In the genomic region with DNA sequence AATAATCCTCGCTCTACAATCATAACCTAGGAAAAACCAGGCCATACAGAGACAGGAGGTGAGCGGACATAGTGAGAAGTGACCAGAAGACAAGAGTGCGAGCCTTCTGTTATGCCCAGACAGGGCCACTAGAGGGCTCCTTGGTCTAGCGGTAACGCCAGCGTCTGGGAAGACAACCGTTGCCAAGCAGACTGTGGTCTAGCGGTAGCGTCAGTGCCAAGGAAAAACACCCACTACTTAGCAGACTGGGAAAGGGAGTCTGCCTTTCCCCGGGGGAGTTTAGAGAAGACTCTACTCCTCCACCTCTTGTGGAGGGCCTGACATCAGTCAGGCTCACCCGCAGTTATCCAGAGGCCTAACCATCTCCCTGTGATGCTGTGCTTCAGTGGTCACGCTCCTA, we compare ENCODE assay signal across 8 cellular contexts. TPM values are rescaled to one million over a fixed set of nuclear protein-coding genes. Genes with fewer than 3 reads are reported as not detected.
DNase-seq lines count a peak whose midpoint lies in the region; ATAC-seq and TF ChIP-seq lines count a peak whose summit lies in the region.
"Not testable (repeated sequence)": the region's sequence is repeated elsewhere in the genome, so short reads cannot be mapped to it uniquely, and the experiment has no call there.

No MANE protein-coding gene starts in this region.

- peak; percentile 80 for DNase-seq in DMS 273 (lab: John Stamatoyannopoulos, UW; ENCODE audit: unreplicated experiment)
- DNase-seq in LHCN-M2 (ENCODE audit: low read depth) = peak; percentile 43
- not testable (repeated sequence) for DNase-seq in RWPE1 (ENCODE audit: low spot score); hepatocyte (ENCODE audit: low spot score)
- peak; percentile 52 for DNase-seq in activated CD8-positive, alpha-beta memory T cell treated with anti-CD3 and anti-CD28 coated beads, Interleukin-2, amount 10 ng/mL, durations not matched to agents 7 days and 5 days
- peak; percentile 29 for DNase-seq in cerebellar cortex (ENCODE audit: low spot score)
- peak; percentile 1 for DNase-seq in pons (ENCODE audit: low spot score)
- peak; percentile 28 to 42 for DNase-seq in stimulated activated naive CD8-positive, alpha-beta T cell treated with anti-CD3 and anti-CD28 coated beads, Interleukin-15, amount 100 ng/mL, for 72 hours

- not testable (repeated sequence) for H3K4me3 ChIP-seq in hepatocyte

- POLR2A ChIA-PET in RWPE1 (lab: Yijun Ruan, JAX; ENCODE audit: low non-redundant PET) = interaction anchor here (0.6 kb wide), 1 partner anchor 125 kb away, joined by 3 read pairs; no protein-coding TSS in a partner anchor

- not testable (repeated sequence) for H2AFZ ChIP-seq in hepatocyte

- not testable (repeated sequence) for H3K27me3 ChIP-seq in hepatocyte

- H3K4me2 ChIP-seq in hepatocyte = not testable (repeated sequence)

- H3K27ac Mint-ChIP-seq in activated CD8-positive, alpha-beta memory T cell treated with anti-CD3 and anti-CD28 coated beads, Interleukin-2, amount 10 ng/mL, durations not matched to agents 7 days and 5 days; stimulated activated naive CD8-positive, alpha-beta T cell treated with anti-CD3 and anti-CD28 coated beads, Interleukin-15, amount 100 ng/mL, for 72 hours: not testable (repeated sequence)

- CTCF ChIA-PET in RWPE1 (lab: Yijun Ruan, JAX) = interaction anchor here (0.7 kb wide), 1 partner anchor 61 kb away, joined by 6 read pairs; no protein-coding TSS in a partner anchor
- CTCF ChIA-PET in activated CD8-positive, alpha-beta memory T cell treated with anti-CD3 and anti-CD28 coated beads, Interleukin-2, amount 10 ng/mL, durations not matched to agents 7 days and 5 days (lab: Charles Lee) = interaction anchor here (0.9 to 1.8 kb wide), 11 partner anchors 8 to 210 kb away, joined by 3 to 5 read pairs (median 4); partner anchors contain the start of gene FLT3LG

- not testable (repeated sequence) for H3K9me2 ChIP-seq in hepatocyte (replicated peaks; ENCODE audit: insufficient read depth)

- ATAC-seq in activated CD8-positive, alpha-beta memory T cell treated with anti-CD3 and anti-CD28 coated beads, Interleukin-2, amount 10 ng/mL, durations not matched to agents 7 days and 5 days; stimulated activated naive CD8-positive, alpha-beta T cell treated with anti-CD3 and anti-CD28 coated beads, Interleukin-15, amount 100 ng/mL, for 72 hours: not testable (repeated sequence)

- H3K27me3 Mint-ChIP-seq in activated CD8-positive, alpha-beta memory T cell treated with anti-CD3 and anti-CD28 coated beads, Interleukin-2, amount 10 ng/mL, durations not matched to agents 7 days and 5 days = peaks cover 24% of the 10 kb centered on the region
- peaks cover 13% of the 10 kb centered on the region for H3K27me3 Mint-ChIP-seq in stimulated activated naive CD8-positive, alpha-beta T cell treated with anti-CD3 and anti-CD28 coated beads, Interleukin-15, amount 100 ng/mL, for 72 hours

- H3K4me1 ChIP-seq in hepatocyte (ENCODE audit: insufficient read depth) = not testable (repeated sequence)

- 41% methylated on average over 12 of the region's 12 CpGs for WGBS in hepatocyte (ENCODE audit: low lambda C conversion rate, missing lambda C conversion rate)

- not testable (repeated sequence) for H3K4me3 Mint-ChIP-seq in activated CD8-positive, alpha-beta memory T cell treated with anti-CD3 and anti-CD28 coated beads, Interleukin-2, amount 10 ng/mL, durations not matched to agents 7 days and 5 days; stimulated activated naive CD8-positive, alpha-beta T cell treated with anti-CD3 and anti-CD28 coated beads, Interleukin-15, amount 100 ng/mL, for 72 hours

- H3K36me3 Mint-ChIP-seq in activated CD8-positive, alpha-beta memory T cell treated with anti-CD3 and anti-CD28 coated beads, Interleukin-2, amount 10 ng/mL, durations not matched to agents 7 days and 5 days = not testable (repeated sequence)

- peak; percentile 80 for TF ChIP-seq CTCF in RWPE1 (conservative IDR thresholded peaks at IDR 0.05; ENCODE audit: low read depth)
- peak; percentile 42 for TF ChIP-seq CTCF in hepatocyte (IDR thresholded peaks at IDR 0.05; ENCODE audit: poor library complexity)

- H3K36me3 ChIP-seq in hepatocyte (replicated peaks; ENCODE audit: insufficient read depth, low read depth) = not testable (repeated sequence)

- not testable (repeated sequence) for H3K79me2 ChIP-seq in hepatocyte

- not testable (repeated sequence) for H3K27ac ChIP-seq in RWPE1, hepatocyte

- not testable (repeated sequence) for H3K4me1 Mint-ChIP-seq in activated CD8-positive, alpha-beta memory T cell treated with anti-CD3 and anti-CD28 coated beads, Interleukin-2, amount 10 ng/mL, durations not matched to agents 7 days and 5 days; stimulated activated naive CD8-positive, alpha-beta T cell treated with anti-CD3 and anti-CD28 coated beads, Interleukin-15, amount 100 ng/mL, for 72 hours

- not testable (repeated sequence) for H3K9me3 Mint-ChIP-seq in activated CD8-positive, alpha-beta memory T cell treated with anti-CD3 and anti-CD28 coated beads, Interleukin-2, amount 10 ng/mL, durations not matched to agents 7 days and 5 days (ENCODE audit: low read depth)
- H3K9me3 Mint-ChIP-seq in stimulated activated naive CD8-positive, alpha-beta T cell treated with anti-CD3 and anti-CD28 coated beads, Interleukin-15, amount 100 ng/mL, for 72 hours = peaks cover 6 to 25% of the 10 kb centered on the region in 2 donors

- not testable (repeated sequence) for H4K20me1 ChIP-seq in hepatocyte (ENCODE audit: insufficient read depth, poor library complexity, severe bottlenecking)

- not testable (repeated sequence) for H3K9me3 ChIP-seq in hepatocyte (ENCODE audit: low read depth)

RNA-seq across cellular contexts. Expression of gene SLC6A16, which starts 58.6 kb away (rescaled TPM):
- total RNA-seq in LHCN-M2 (2014; rRNA removed) (0.11 TPM in 1 of 2 replicates, not detected in the other), hepatocyte (0.27 TPM in 1 of 2 replicates, not detected in the other)
- polyA plus RNA-seq in LHCN-M2 (2012) = 0.73 TPM
- 1 to 10 TPM; 2.5 to 2.7 TPM for total RNA-seq in activated CD8-positive, alpha-beta memory T cell treated with anti-CD3 and anti-CD28 coated beads, Interleukin-2, amount 10 ng/mL, durations not matched to agents 7 days and 5 days
- polyA plus RNA-seq in hepatocyte = 0.27 and 1.1 TPM in 2 replicates
